Comparison of ENCODE assay signal across 9 cellular contexts in genomic region chr16:49890876-49891275, GRCh38. TPM values are rescaled to one million over a fixed set of nuclear protein-coding genes. Genes with fewer than 3 reads are reported as not detected.
DNase-seq lines count a peak whose midpoint lies in the region; ATAC-seq and TF ChIP-seq lines count a peak whose summit lies in the region.
"Had no signal": no experiment of that assay in that cellular context is flagged by ENCODE, and none has a peak within 500 bp of the region (broad histone marks: within the 10 kb centered on the region; RNA-seq: fewer than 3 reads in every experiment).

No MANE protein-coding gene starts in this region.

- peaks cover 3% of the 10 kb centered on the region for H3K4me1 Mint-ChIP-seq in activated naive CD8-positive, alpha-beta T cell treated with anti-CD3 and anti-CD28 coated beads for 36 hours
- peaks cover 4 to 5% of the 10 kb centered on the region in 2 donors for H3K4me1 Mint-ChIP-seq in natural killer cell

- no peaks in the 10 kb centered on the region for H3K36me3 Mint-ChIP-seq in activated naive CD8-positive, alpha-beta T cell treated with anti-CD3 and anti-CD28 coated beads for 36 hours
- no peaks in the 10 kb centered on the region for H3K36me3 Mint-ChIP-seq in natural killer cell

- H3K4me3 Mint-ChIP-seq in activated naive CD8-positive, alpha-beta T cell treated with anti-CD3 and anti-CD28 coated beads for 36 hours = no peak overlapping the region
- H3K4me3 Mint-ChIP-seq in natural killer cell = no peak overlapping the region

- intact Hi-C loops in natural killer cell (cut with micrococcal nuclease) = no loop called here

- no peak overlapping the region for H3K27ac ChIP-seq in HL-60 (replicated peaks)

- peak in 1 of 3 donors; percentile 61 for ATAC-seq in natural killer cell
- ATAC-seq in GM21381 (IDR thresholded peaks at IDR 0.05; ENCODE audit: unreplicated experiment) = no peak
- no peak for ATAC-seq in HG02678 (IDR thresholded peaks at IDR 0.05; ENCODE audit: unreplicated experiment)

- H3K27ac Mint-ChIP-seq in activated naive CD8-positive, alpha-beta T cell treated with anti-CD3 and anti-CD28 coated beads for 36 hours = no peak overlapping the region
- no peak overlapping the region for H3K27ac Mint-ChIP-seq in natural killer cell

- DNase-seq in DMS 273 (lab: John Stamatoyannopoulos, UW; ENCODE audit: unreplicated experiment) = peak; percentile 58
- peak in 1 of 2 experiments; percentile 60 for DNase-seq in HL-60 (ENCODE audit: low read depth in 1 of 2, low spot score in 1 of 2)
- peak; percentile 16 for DNase-seq in activated naive CD8-positive, alpha-beta T cell treated with anti-CD3 and anti-CD28 coated beads for 36 hours
- no peak for DNase-seq in natural killer cell
- no peak for DNase-seq in activated CD4-positive, CD25-positive, alpha-beta regulatory T cell (lab: John Stamatoyannopoulos, UW)
- DNase-seq in NK-92 treated with Interleukin-12 subunit alpha and Interleukin-12 subunit beta, amount 100 ng/mL, for 24 hours (lab: John Stamatoyannopoulos, UW) = no peak
- DNase-seq: MV-4-11 had no signal

- peaks cover 25% of the 10 kb centered on the region for H3K27me3 Mint-ChIP-seq in activated naive CD8-positive, alpha-beta T cell treated with anti-CD3 and anti-CD28 coated beads for 36 hours
- H3K27me3 Mint-ChIP-seq in natural killer cell (ENCODE audit: low read depth in 2 of 2) = peaks cover 15 to 17% of the 10 kb centered on the region in 2 donors

- no peaks in the 10 kb centered on the region for H3K27me3 ChIP-seq in HL-60 (ENCODE audit: insufficient read depth, poor library complexity, severe bottlenecking)

- peaks cover 3% of the 10 kb centered on the region for H3K9me3 Mint-ChIP-seq in activated naive CD8-positive, alpha-beta T cell treated with anti-CD3 and anti-CD28 coated beads for 36 hours
- peaks cover 0 to 3% of the 10 kb centered on the region in 2 donors for H3K9me3 Mint-ChIP-seq in natural killer cell

- TF ChIP-seq CTCF in HL-60 (IDR thresholded peaks at IDR 0.05; ENCODE audit: insufficient read depth, low read length) = peak; percentile 24
- peak; percentile 10 for TF ChIP-seq CTCF in natural killer cell (IDR thresholded peaks at IDR 0.05)

- no peak overlapping the region for H3K4me3 ChIP-seq in HL-60 (replicated peaks; ENCODE audit: insufficient read depth, low read length)

RNA-seq across cellular contexts. Expression of gene ZNF423, which starts 35.0 kb away (rescaled TPM):
- not detected for total RNA-seq in activated naive CD8-positive, alpha-beta T cell treated with anti-CD3 and anti-CD28 coated beads for 36 hours
- total RNA-seq in natural killer cell = not detected

Comparison
In these comparisons a context has a peak if more than half of its experiments do, and no peak if none do; other contexts are left out.
1. DNase-seq: peak in DMS 273 (single experiment) and activated naive CD8-positive, alpha-beta T cell treated with anti-CD3 and anti-CD28 coated beads for 36 hours (single experiment); none in natural killer cell (single experiment), activated CD4-positive, CD25-positive, alpha-beta regulatory T cell (0 of 4) and NK-92 treated with Interleukin-12 subunit alpha and Interleukin-12 subunit beta, amount 100 ng/mL, for 24 hours (single experiment).